ENCODE assay signal across 35 cellular contexts in the genomic region with DNA sequence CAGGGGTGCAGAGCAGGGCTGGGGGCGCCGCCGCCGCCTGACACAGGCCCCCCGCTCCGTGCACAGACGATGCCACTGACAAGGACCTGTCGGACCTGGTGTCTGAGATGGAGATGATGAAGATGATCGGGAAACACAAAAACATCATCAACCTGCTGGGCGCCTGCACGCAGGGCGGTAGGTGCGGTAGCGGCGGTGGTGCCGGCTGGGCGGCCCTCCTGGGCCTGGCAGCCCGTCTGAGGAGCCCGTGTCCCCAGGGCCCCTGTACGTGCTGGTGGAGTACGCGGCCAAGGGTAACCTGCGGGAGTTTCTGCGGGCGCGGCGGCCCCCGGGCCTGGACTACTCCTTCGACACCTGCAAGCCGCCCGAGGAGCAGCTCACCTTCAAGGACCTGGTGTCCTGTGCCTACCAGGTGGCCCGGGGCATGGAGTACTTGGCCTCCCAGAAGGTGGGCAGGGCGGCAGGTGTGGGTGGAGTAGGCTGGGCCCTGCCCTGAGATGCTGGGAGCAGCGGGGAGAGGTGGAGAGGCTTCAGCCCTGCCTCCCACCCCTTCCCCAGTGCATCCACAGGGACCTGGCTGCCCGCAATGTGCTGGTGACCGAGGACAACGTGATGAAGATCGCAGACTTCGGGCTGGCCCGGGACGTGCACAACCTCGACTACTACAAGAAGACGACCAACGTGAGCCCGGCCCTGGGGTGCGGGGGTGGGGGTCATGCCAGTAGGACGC. TPM values are rescaled to one million over a fixed set of nuclear protein-coding genes. Genes with fewer than 3 reads are reported as not detected.
"Had no signal": no experiment of that assay in that cellular context is flagged by ENCODE, and none has a peak within 500 bp of the region (broad histone marks: within the 10 kb centered on the region; RNA-seq: fewer than 3 reads in every experiment).

No MANE protein-coding gene starts in this region.

- H3K9me3 ChIP-seq: SJCRH30 had no signal

- H3K36me3 Mint-ChIP-seq: activated naive CD8-positive, alpha-beta T cell treated with anti-CD3 and anti-CD28 coated beads for 36 hours had no signal

- FAIRE-seq: colon, RCC 7860 had no signal

- H3K9me3 Mint-ChIP-seq: activated CD4-positive, alpha-beta memory T cell treated with anti-CD3 and anti-CD28 coated beads, Interleukin-2, amount 10 ng/mL, durations not matched to agents 7 days and 5 days; activated naive CD8-positive, alpha-beta T cell treated with anti-CD3 and anti-CD28 coated beads for 36 hours; activated T-cell treated with anti-CD3 and anti-CD28 coated beads, Interleukin-2, amount 50 U/mL, for 72 hours; activated T-helper 17 cell treated with anti-CD3 and anti-CD28 coated beads, Interleukin-2, amount 50 U/mL, for 72 hours had no signal

- H3K27me3 ChIP-seq: brain microvascular endothelial cell, SJCRH30 had no signal

- ATAC-seq: activated T-cell treated with anti-CD3 and anti-CD28 coated beads, Interleukin-2, amount 50 U/mL, for 72 hours; activated T-helper 17 cell treated with anti-CD3 and anti-CD28 coated beads, Interleukin-2, amount 50 U/mL, for 72 hours; PC-3 had no signal

- H3K4me3 ChIP-seq: SJCRH30, SK-N-MC had no signal

- H3K27ac Mint-ChIP-seq: activated CD4-positive, alpha-beta memory T cell treated with anti-CD3 and anti-CD28 coated beads, Interleukin-2, amount 10 ng/mL, durations not matched to agents 7 days and 5 days; activated naive CD8-positive, alpha-beta T cell treated with anti-CD3 and anti-CD28 coated beads for 36 hours; activated T-cell treated with anti-CD3 and anti-CD28 coated beads, Interleukin-2, amount 50 U/mL, for 72 hours; activated T-helper 17 cell treated with anti-CD3 and anti-CD28 coated beads, Interleukin-2, amount 50 U/mL, for 72 hours had no signal

- DNase-seq: activated CD4-positive, alpha-beta memory T cell treated with anti-CD3 and anti-CD28 coated beads, Interleukin-2, amount 10 ng/mL, durations not matched to agents 7 days and 5 days; activated CD4-positive, alpha-beta T cell treated with anti-CD3 and anti-CD28 coated beads for 1 hour; activated CD4-positive, alpha-beta T cell treated with anti-CD3 and anti-CD28 coated beads for 48 hours; activated CD4-positive, CD25-positive, alpha-beta regulatory T cell; activated effector memory CD4-positive, alpha-beta T cell treated with anti-CD3 and anti-CD28 coated beads, Interleukin-2, amount 50 U/mL, for 16 hours; activated naive CD4-positive, alpha-beta T cell; activated naive CD4-positive, alpha-beta T cell treated with anti-CD3 and anti-CD28 coated beads, Interleukin-2, amount 50 U/mL, for 16 hours; activated naive CD8-positive, alpha-beta T cell treated with anti-CD3 and anti-CD28 coated beads for 36 hours; activated T-cell treated with anti-CD3 and anti-CD28 coated beads, Interleukin-2, amount 50 U/mL, for 1 hour; activated T-cell treated with anti-CD3 and anti-CD28 coated beads, Interleukin-2, amount 50 U/mL, for 72 hours; amniotic stem cell; aorta; brain microvascular endothelial cell; central memory CD4-positive, alpha-beta T cell; NCI-H1048; NCI-H1105 treated with DMSO at 0.1 percent for 48 hours; NCI-H1436; NCI-H1694; NCI-H1930; NCI-H2081 treated with DMSO at 0.1 percent for 48 hours; NCI-H226; NCI-H446 treated with DMSO at 0.1 percent for 48 hours; NCI-H524; NCI-H69; NCI-H82; NK-92 treated with Interleukin-12 subunit alpha and Interleukin-12 subunit beta, amount 100 ng/mL, for 24 hours; PC-3; SHP77; SJCRH30; T1000; WERI-Rb-1 had no signal

- H3K4me1 Mint-ChIP-seq: activated CD4-positive, alpha-beta memory T cell treated with anti-CD3 and anti-CD28 coated beads, Interleukin-2, amount 10 ng/mL, durations not matched to agents 7 days and 5 days; activated naive CD8-positive, alpha-beta T cell treated with anti-CD3 and anti-CD28 coated beads for 36 hours; activated T-helper 17 cell treated with anti-CD3 and anti-CD28 coated beads, Interleukin-2, amount 50 U/mL, for 72 hours had no signal

- H3K27me3 Mint-ChIP-seq: activated CD4-positive, alpha-beta memory T cell treated with anti-CD3 and anti-CD28 coated beads, Interleukin-2, amount 10 ng/mL, durations not matched to agents 7 days and 5 days; activated naive CD8-positive, alpha-beta T cell treated with anti-CD3 and anti-CD28 coated beads for 36 hours; activated T-helper 17 cell treated with anti-CD3 and anti-CD28 coated beads, Interleukin-2, amount 50 U/mL, for 72 hours had no signal

- H3K4me3 Mint-ChIP-seq: activated CD4-positive, alpha-beta memory T cell treated with anti-CD3 and anti-CD28 coated beads, Interleukin-2, amount 10 ng/mL, durations not matched to agents 7 days and 5 days; activated naive CD8-positive, alpha-beta T cell treated with anti-CD3 and anti-CD28 coated beads for 36 hours; activated T-cell treated with anti-CD3 and anti-CD28 coated beads, Interleukin-2, amount 50 U/mL, for 72 hours; activated T-helper 17 cell treated with anti-CD3 and anti-CD28 coated beads, Interleukin-2, amount 50 U/mL, for 72 hours had no signal

- H3K36me3 ChIP-seq: brain microvascular endothelial cell, SJCRH30 had no signal

- H3K4me1 ChIP-seq: SJCRH30 had no signal

- H3K27ac ChIP-seq: brain microvascular endothelial cell, SJCRH30, SK-N-MC, WERI-Rb-1 had no signal

RNA-seq across cellular contexts. Expression of gene FGFR3, which starts 12.6 kb away (rescaled TPM):
- total RNA-seq: activated naive CD8-positive, alpha-beta T cell treated with anti-CD3 and anti-CD28 coated beads for 36 hours had no signal
